ENCODE assay signal across 8 cellular contexts in genomic region chr3:28667646-28668376, GRCh38.
DNase-seq lines count a peak whose midpoint lies in the region; ATAC-seq and TF ChIP-seq lines count a peak whose summit lies in the region.

No MANE protein-coding gene starts in this region.

- H3K27me3 Mint-ChIP-seq in Caco-2 (ENCODE audit: insufficient read depth, unreplicated experiment) (peaks cover 9% of the 10 kb centered on the region), nephron (ENCODE audit: low read depth) (no peaks in the 10 kb centered on the region)
- H3K27me3 Mint-ChIP-seq in activated CD4-positive, alpha-beta memory T cell treated with anti-CD3 and anti-CD28 coated beads for 36 hours: peaks cover 5% of the 10 kb centered on the region

- H3K36me3 Mint-ChIP-seq in Caco-2 (ENCODE audit: insufficient read depth, unreplicated experiment) (no peaks in the 10 kb centered on the region), nephron (ENCODE audit: low read depth) (no peaks in the 10 kb centered on the region)
- H3K36me3 Mint-ChIP-seq in activated CD4-positive, alpha-beta memory T cell treated with anti-CD3 and anti-CD28 coated beads for 36 hours: no peaks in the 10 kb centered on the region

- DNase-seq in Caco-2 (peak; percentile 57 to 65), NCI-H526 (lab: John Stamatoyannopoulos, UW) (peak; percentile 53 to 77), thyroid gland (peak; percentile 68 to 77)
- DNase-seq in activated CD4-positive, alpha-beta memory T cell treated with anti-CD3 and anti-CD28 coated beads for 36 hours: peak; percentile 64

- H3K9me3 Mint-ChIP-seq in Caco-2 (ENCODE audit: unreplicated experiment) (no peaks in the 10 kb centered on the region), nephron (no peaks in the 10 kb centered on the region)
- no peaks in the 10 kb centered on the region for H3K9me3 Mint-ChIP-seq in activated CD4-positive, alpha-beta memory T cell treated with anti-CD3 and anti-CD28 coated beads for 36 hours

- BruUV-seq in Caco-2 (replicated peaks; lab: Mats Ljungman, UMichigan): no TSS peak

- H3K36me3 ChIP-seq in Caco-2 (ENCODE audit: control insufficient read depth, insufficient read depth, low read length) (no peaks in the 10 kb centered on the region), thyroid gland (no peaks in the 10 kb centered on the region)

- H3K4me1 Mint-ChIP-seq in Caco-2 (ENCODE audit: low read depth, unreplicated experiment) (no peaks in the 10 kb centered on the region), nephron (peaks cover 53% of the 10 kb centered on the region)
- H3K4me1 Mint-ChIP-seq in activated CD4-positive, alpha-beta memory T cell treated with anti-CD3 and anti-CD28 coated beads for 36 hours (ENCODE audit: low read depth): peaks cover 4% of the 10 kb centered on the region

- 45 to 47% methylated on average over 4 of the region's 4 CpGs for WGBS in thyroid gland, 2 donors

- TF ChIP-seq POLR2A in thyroid gland (IDR thresholded peaks at IDR 0.05): no peak

- CTCF ChIA-PET in Caco-2 (lab: Charles Lee): interaction anchor here (0.5 to 1.1 kb wide), 9 partner anchors 11 to 1115 kb away, joined by 3 to 15 read pairs (median 3); no protein-coding TSS in a partner anchor
- CTCF ChIA-PET in activated CD4-positive, alpha-beta memory T cell treated with anti-CD3 and anti-CD28 coated beads for 36 hours (lab: Charles Lee): interaction anchor here (0.6 to 2.0 kb wide), 17 partner anchors 8 to 1531 kb away, joined by 3 to 9 read pairs (median 3); no protein-coding TSS in a partner anchor

- H3K4me3 Mint-ChIP-seq in Caco-2 (ENCODE audit: unreplicated experiment) (no peak overlapping the region), nephron (no peak overlapping the region)
- H3K4me3 Mint-ChIP-seq in activated CD4-positive, alpha-beta memory T cell treated with anti-CD3 and anti-CD28 coated beads for 36 hours: no peak overlapping the region

- TF ChIP-seq CTCF in Caco-2 (IDR thresholded peaks at IDR 0.05; ENCODE audit: insufficient read depth in 1 of 2, low read depth in 1 of 2, low read length in 1 of 2, severe bottlenecking in 1 of 2, unreplicated experiment in 1 of 2) (peak; percentile 61 to 70), nephron (IDR thresholded peaks at IDR 0.05; ENCODE audit: unreplicated experiment in 3 of 3) (peak; percentile 65 to 76 (median 69)), thyroid gland (IDR thresholded peaks at IDR 0.05) (peak; percentile 51 to 87 (median 68))

- H3K27ac Mint-ChIP-seq in Caco-2 (ENCODE audit: unreplicated experiment): no peak overlapping the region
- no peak overlapping the region for H3K27ac Mint-ChIP-seq in activated CD4-positive, alpha-beta memory T cell treated with anti-CD3 and anti-CD28 coated beads for 36 hours
- no peak overlapping the region for H3K27ac Mint-ChIP-seq in nephron

- intact Hi-C loops in Caco-2 (cut with micrococcal nuclease; ENCODE audit: unreplicated experiment): loop anchor here (1.0 kb wide), 2 partner anchors 59 to 1096 kb away; no protein-coding TSS in a partner anchor
- intact Hi-C loops in activated CD4-positive, alpha-beta memory T cell treated with anti-CD3 and anti-CD28 coated beads for 36 hours (cut with micrococcal nuclease): loop anchor here (1.0 kb wide), 1 partner anchor 173 kb away; no protein-coding TSS in a partner anchor
- intact Hi-C loops in thyroid gland (cut with DNase I): no loop called here

- POLR2A ChIA-PET in Caco-2 (lab: Charles Lee): no interaction called here
- POLR2A ChIA-PET in activated CD4-positive, alpha-beta memory T cell treated with anti-CD3 and anti-CD28 coated beads for 36 hours (lab: Charles Lee): interaction anchor here (0.6 to 1.1 kb wide), 2 partner anchors 173 to 1019 kb away, joined by 3 read pairs; no protein-coding TSS in a partner anchor

- 0 out of 2 replicates have a peak, but pooled peaks cover 6% of the 10 kb centered on the region for H3K4me1 ChIP-seq in Caco-2
- H3K4me1 ChIP-seq in thyroid gland: peaks cover 0 to 8% of the 10 kb centered on the region in 2 donors

- no peaks in the 10 kb centered on the region for H3K27me3 ChIP-seq in Caco-2 (replicated peaks; ENCODE audit: control insufficient read depth, insufficient read depth, low read length)
- H3K27me3 ChIP-seq in thyroid gland: no peaks in the 10 kb centered on the region

- ATAC-seq in GM19351 (IDR thresholded peaks at IDR 0.05; ENCODE audit: unreplicated experiment) (peak; percentile 96), HG03342 (IDR thresholded peaks at IDR 0.05; ENCODE audit: unreplicated experiment) (peak; percentile 94), esophagus mucosa (peak; percentile 70)

- H3K9me3 ChIP-seq in Caco-2: no peaks in the 10 kb centered on the region
- no peaks in the 10 kb centered on the region for H3K9me3 ChIP-seq in thyroid gland

- no peak overlapping the region for H3K27ac ChIP-seq in thyroid gland

- H3K4me3 ChIP-seq in Caco-2 (ENCODE audit: low read depth, low read length) (no peak overlapping the region), thyroid gland (replicated peaks in 1 of 3) (no peak overlapping the region)
